ENCODE assay signal across 1 cellular context in the genomic region with DNA sequence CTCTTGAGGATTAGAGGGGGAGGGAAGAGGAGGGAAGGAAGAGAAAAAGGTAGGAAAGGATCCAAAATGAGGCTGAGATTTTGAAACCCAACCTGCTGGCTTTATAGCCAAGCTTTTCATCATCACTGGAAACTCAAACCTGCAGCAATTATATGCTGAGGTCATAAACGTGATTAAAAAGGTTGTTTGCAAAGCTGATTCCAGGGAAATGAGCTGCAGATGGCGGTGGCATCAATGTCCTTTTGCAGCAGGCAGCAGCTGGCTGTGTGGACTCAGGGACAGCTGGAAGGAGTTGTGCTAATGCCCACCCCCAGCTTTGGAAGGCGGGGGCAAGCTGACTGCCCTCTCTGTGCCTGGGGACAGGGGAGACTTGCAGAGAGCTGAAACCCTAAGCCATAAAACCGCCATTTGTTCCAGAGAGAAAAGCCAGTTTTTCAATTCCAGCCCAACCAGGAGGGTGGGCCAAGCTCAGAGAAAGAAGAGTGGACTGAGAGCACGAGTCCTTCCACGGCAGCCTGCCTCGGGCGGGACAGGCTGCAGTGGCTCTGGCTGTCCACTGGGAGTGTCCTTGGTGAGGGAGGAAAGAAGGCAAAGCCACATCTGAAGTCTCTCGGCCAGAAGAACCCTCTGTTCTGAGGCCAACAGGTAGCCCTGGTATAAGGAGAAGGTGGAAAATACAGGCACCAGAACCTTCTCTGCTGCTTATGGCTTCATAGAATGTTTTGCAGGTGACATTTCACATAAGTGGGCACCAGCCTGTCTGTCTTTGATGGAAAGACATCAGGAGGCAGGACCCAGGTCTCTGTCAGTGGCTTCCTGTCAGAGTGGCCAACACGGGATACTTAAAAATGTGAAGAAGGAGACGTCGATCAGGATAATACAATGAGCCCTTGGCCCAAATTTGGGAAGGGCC.
TF ChIP-seq lines count a peak whose summit lies in the region.

No MANE protein-coding gene starts in this region.

TF ChIP-seq in H1, 55 proteins besides CTCF, POLR2A, EP300 and RAD21 (continued from another document):
- TF ChIP-seq, protein P1, sequence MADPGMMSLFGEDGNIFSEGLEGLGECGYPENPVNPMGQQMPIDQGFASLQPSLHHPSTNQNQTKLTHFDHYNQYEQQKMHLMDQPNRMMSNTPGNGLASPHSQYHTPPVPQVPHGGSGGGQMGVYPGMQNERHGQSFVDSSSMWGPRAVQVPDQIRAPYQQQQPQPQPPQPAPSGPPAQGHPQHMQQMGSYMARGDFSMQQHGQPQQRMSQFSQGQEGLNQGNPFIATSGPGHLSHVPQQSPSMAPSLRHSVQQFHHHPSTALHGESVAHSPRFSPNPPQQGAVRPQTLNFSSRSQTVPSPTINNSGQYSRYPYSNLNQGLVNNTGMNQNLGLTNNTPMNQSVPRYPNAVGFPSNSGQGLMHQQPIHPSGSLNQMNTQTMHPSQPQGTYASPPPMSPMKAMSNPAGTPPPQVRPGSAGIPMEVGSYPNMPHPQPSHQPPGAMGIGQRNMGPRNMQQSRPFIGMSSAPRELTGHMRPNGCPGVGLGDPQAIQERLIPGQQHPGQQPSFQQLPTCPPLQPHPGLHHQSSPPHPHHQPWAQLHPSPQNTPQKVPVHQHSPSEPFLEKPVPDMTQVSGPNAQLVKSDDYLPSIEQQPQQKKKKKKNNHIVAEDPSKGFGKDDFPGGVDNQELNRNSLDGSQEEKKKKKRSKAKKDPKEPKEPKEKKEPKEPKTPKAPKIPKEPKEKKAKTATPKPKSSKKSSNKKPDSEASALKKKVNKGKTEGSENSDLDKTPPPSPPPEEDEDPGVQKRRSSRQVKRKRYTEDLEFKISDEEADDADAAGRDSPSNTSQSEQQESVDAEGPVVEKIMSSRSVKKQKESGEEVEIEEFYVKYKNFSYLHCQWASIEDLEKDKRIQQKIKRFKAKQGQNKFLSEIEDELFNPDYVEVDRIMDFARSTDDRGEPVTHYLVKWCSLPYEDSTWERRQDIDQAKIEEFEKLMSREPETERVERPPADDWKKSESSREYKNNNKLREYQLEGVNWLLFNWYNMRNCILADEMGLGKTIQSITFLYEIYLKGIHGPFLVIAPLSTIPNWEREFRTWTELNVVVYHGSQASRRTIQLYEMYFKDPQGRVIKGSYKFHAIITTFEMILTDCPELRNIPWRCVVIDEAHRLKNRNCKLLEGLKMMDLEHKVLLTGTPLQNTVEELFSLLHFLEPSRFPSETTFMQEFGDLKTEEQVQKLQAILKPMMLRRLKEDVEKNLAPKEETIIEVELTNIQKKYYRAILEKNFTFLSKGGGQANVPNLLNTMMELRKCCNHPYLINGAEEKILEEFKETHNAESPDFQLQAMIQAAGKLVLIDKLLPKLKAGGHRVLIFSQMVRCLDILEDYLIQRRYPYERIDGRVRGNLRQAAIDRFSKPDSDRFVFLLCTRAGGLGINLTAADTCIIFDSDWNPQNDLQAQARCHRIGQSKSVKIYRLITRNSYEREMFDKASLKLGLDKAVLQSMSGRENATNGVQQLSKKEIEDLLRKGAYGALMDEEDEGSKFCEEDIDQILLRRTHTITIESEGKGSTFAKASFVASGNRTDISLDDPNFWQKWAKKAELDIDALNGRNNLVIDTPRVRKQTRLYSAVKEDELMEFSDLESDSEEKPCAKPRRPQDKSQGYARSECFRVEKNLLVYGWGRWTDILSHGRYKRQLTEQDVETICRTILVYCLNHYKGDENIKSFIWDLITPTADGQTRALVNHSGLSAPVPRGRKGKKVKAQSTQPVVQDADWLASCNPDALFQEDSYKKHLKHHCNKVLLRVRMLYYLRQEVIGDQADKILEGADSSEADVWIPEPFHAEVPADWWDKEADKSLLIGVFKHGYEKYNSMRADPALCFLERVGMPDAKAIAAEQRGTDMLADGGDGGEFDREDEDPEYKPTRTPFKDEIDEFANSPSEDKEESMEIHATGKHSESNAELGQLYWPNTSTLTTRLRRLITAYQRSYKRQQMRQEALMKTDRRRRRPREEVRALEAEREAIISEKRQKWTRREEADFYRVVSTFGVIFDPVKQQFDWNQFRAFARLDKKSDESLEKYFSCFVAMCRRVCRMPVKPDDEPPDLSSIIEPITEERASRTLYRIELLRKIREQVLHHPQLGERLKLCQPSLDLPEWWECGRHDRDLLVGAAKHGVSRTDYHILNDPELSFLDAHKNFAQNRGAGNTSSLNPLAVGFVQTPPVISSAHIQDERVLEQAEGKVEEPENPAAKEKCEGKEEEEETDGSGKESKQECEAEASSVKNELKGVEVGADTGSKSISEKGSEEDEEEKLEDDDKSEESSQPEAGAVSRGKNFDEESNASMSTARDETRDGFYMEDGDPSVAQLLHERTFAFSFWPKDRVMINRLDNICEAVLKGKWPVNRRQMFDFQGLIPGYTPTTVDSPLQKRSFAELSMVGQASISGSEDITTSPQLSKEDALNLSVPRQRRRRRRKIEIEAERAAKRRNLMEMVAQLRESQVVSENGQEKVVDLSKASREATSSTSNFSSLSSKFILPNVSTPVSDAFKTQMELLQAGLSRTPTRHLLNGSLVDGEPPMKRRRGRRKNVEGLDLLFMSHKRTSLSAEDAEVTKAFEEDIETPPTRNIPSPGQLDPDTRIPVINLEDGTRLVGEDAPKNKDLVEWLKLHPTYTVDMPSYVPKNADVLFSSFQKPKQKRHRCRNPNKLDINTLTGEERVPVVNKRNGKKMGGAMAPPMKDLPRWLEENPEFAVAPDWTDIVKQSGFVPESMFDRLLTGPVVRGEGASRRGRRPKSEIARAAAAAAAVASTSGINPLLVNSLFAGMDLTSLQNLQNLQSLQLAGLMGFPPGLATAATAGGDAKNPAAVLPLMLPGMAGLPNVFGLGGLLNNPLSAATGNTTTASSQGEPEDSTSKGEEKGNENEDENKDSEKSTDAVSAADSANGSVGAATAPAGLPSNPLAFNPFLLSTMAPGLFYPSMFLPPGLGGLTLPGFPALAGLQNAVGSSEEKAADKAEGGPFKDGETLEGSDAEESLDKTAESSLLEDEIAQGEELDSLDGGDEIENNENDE (IDR thresholded peaks at IDR 0.05; ENCODE audit: insufficient replicate concordance, low read length), result no peak
- TF ChIP-seq, protein P2, sequence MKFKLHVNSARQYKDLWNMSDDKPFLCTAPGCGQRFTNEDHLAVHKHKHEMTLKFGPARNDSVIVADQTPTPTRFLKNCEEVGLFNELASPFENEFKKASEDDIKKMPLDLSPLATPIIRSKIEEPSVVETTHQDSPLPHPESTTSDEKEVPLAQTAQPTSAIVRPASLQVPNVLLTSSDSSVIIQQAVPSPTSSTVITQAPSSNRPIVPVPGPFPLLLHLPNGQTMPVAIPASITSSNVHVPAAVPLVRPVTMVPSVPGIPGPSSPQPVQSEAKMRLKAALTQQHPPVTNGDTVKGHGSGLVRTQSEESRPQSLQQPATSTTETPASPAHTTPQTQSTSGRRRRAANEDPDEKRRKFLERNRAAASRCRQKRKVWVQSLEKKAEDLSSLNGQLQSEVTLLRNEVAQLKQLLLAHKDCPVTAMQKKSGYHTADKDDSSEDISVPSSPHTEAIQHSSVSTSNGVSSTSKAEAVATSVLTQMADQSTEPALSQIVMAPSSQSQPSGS (IDR thresholded peaks at IDR 0.05; ENCODE audit: low read length), result no peak
- TF ChIP-seq, protein P3, sequence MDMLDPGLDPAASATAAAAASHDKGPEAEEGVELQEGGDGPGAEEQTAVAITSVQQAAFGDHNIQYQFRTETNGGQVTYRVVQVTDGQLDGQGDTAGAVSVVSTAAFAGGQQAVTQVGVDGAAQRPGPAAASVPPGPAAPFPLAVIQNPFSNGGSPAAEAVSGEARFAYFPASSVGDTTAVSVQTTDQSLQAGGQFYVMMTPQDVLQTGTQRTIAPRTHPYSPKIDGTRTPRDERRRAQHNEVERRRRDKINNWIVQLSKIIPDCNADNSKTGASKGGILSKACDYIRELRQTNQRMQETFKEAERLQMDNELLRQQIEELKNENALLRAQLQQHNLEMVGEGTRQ (IDR thresholded peaks at IDR 0.05; ENCODE audit: low read length), result no peak
- TF ChIP-seq, protein P4, sequence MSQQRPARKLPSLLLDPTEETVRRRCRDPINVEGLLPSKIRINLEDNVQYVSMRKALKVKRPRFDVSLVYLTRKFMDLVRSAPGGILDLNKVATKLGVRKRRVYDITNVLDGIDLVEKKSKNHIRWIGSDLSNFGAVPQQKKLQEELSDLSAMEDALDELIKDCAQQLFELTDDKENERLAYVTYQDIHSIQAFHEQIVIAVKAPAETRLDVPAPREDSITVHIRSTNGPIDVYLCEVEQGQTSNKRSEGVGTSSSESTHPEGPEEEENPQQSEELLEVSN (IDR thresholded peaks at IDR 0.05), result no peak
- TF ChIP-seq TEAD4 (IDR thresholded peaks at IDR 0.05; ENCODE audit: low read depth, low read length), result no peak
- TF ChIP-seq MAFK (IDR thresholded peaks at IDR 0.05; ENCODE audit: low read depth, low read length), result no peak
- TF ChIP-seq KDM4A (IDR thresholded peaks at IDR 0.05; ENCODE audit: low read depth, low read length, severe bottlenecking), result no peak
- TF ChIP-seq NRF1 (IDR thresholded peaks at IDR 0.05; ENCODE audit: low read depth, low read length), result no peak
- TF ChIP-seq RFX5 (IDR thresholded peaks at IDR 0.05; ENCODE audit: borderline replicate concordance, low read depth, low read length), result no peak
- TF ChIP-seq, protein P5, sequence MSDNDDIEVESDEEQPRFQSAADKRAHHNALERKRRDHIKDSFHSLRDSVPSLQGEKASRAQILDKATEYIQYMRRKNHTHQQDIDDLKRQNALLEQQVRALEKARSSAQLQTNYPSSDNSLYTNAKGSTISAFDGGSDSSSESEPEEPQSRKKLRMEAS (IDR thresholded peaks at IDR 0.05), result no peak
